Comparison of ENCODE assay signal across 17 cellular contexts in genomic region chr1:245679796-245680195, GRCh38.
DNase-seq lines count a peak whose midpoint lies in the region; ATAC-seq and TF ChIP-seq lines count a peak whose summit lies in the region.
"Had no signal": no experiment of that assay in that cellular context is flagged by ENCODE, and none has a peak within 500 bp of the region (broad histone marks: within the 10 kb centered on the region; RNA-seq: fewer than 3 reads in every experiment).

No MANE protein-coding gene starts in this region.

- intact Hi-C loops in cardiac septum (cut with DNase I) (no loop called here), Right ventricle myocardium superior (cut with DNase I) (no loop called here)

- peaks cover 16% of the 10 kb centered on the region for H3K4me1 Mint-ChIP-seq in glutamatergic neuron (ENCODE audit: low read depth, unreplicated experiment)

- no peak for TF ChIP-seq CTCF in glutamatergic neuron (IDR thresholded peaks at IDR 0.05; ENCODE audit: partially characterized antibody, unreplicated experiment)

- no peaks in the 10 kb centered on the region for H3K27me3 Mint-ChIP-seq in glutamatergic neuron (ENCODE audit: unreplicated experiment)

- H3K36me3 Mint-ChIP-seq in glutamatergic neuron (ENCODE audit: unreplicated experiment): peaks cover 3% of the 10 kb centered on the region

- DNase-seq in cardiac septum (ENCODE audit: low spot score) (peak; percentile 39), Right ventricle myocardium superior (no peak), SIG-M5 treated with dmso at 0.1 percent for 504 hours (lab: John Stamatoyannopoulos, UW; ENCODE audit: unreplicated experiment) (peak; percentile 78), medulla oblongata (ENCODE audit: extremely low spot score) (peak; percentile 65), T-helper 9 cell (no peak), kidney tubule cell (ENCODE audit: low spot score) (no peak), glutamatergic neuron (no peak)
- DNase-seq: activated CD4-positive, alpha-beta T cell treated with anti-CD3 and anti-CD28 coated beads for 48 hours; activated CD8-positive, alpha-beta memory T cell treated with anti-CD3 and anti-CD28 coated beads, Interleukin-2, amount 50 U/mL, for 48 hours; activated gamma-delta T cell treated with Interleukin-2 at 50 U/mL for 16 hours; SJCRH30; small intestine had no signal

- no peak overlapping the region for H3K4me3 Mint-ChIP-seq in glutamatergic neuron (ENCODE audit: unreplicated experiment)
- H3K4me3 Mint-ChIP-seq: GM23338; T-helper 2 cell treated with Interferon-gamma antibody and Interleukin-4, amounts not matched to agents 5 μg/mL and 100 μg/mL, for 36 hours had no signal

- no peak for ATAC-seq in Right ventricle myocardium superior (ENCODE audit: poor library complexity)
- no peak for ATAC-seq in GM19395 (IDR thresholded peaks at IDR 0.05; ENCODE audit: unreplicated experiment)
- ATAC-seq: esophagus mucosa, GM23338 had no signal

- H3K9me3 Mint-ChIP-seq in glutamatergic neuron (ENCODE audit: unreplicated experiment): no peaks in the 10 kb centered on the region
- H3K9me3 Mint-ChIP-seq: GM23338; T-helper 2 cell treated with Interferon-gamma antibody and Interleukin-4, amounts not matched to agents 5 μg/mL and 100 μg/mL, for 36 hours had no signal

- H3K27ac Mint-ChIP-seq in glutamatergic neuron (ENCODE audit: unreplicated experiment): no peak overlapping the region
- H3K27ac Mint-ChIP-seq: GM23338; progenitor cell of endocrine pancreas; T-helper 2 cell treated with Interferon-gamma antibody and Interleukin-4, amounts not matched to agents 5 μg/mL and 100 μg/mL, for 36 hours had no signal

Comparison
In these comparisons a context has a peak if more than half of its experiments do, and no peak if none do; other contexts are left out.
1. DNase-seq: peak in cardiac septum (single experiment), SIG-M5 treated with dmso at 0.1 percent for 504 hours (single experiment) and medulla oblongata (single experiment); none in Right ventricle myocardium superior (single experiment), T-helper 9 cell (single experiment), kidney tubule cell (single experiment) and glutamatergic neuron (single experiment).